ENCODE assay signal across 8 cellular contexts in genomic region chr2:136255648-136256461, GRCh38.
DNase-seq lines count a peak whose midpoint lies in the region; ATAC-seq and TF ChIP-seq lines count a peak whose summit lies in the region.

No MANE protein-coding gene starts in this region.

- peak overlapping the region; percentile 79 for H3K27ac ChIP-seq in OCI-LY7 (ENCODE audit: low read depth, low read length, poor library complexity, severe bottlenecking)

- H3K36me3 ChIP-seq in OCI-LY7 (ENCODE audit: insufficient read depth, low read length) = no peaks in the 10 kb centered on the region

- peak overlapping the region; percentile 55 for H3K4me2 ChIP-seq in OCI-LY7 (ENCODE audit: low read length)

- DNase-seq in activated CD8-positive, alpha-beta memory T cell treated with anti-CD3 and anti-CD28 coated beads, Interleukin-2, amount 50 U/mL, for 1 hour (ENCODE audit: extremely low read depth) = peak; percentile 13
- DNase-seq in activated CD8-positive, alpha-beta memory T cell treated with anti-CD3 and anti-CD28 coated beads, Interleukin-2, amount 50 U/mL, for 48 hours = no peak
- DNase-seq in OCI-LY7 (ENCODE audit: low spot score) (peak; percentile 85), sciatic nerve (ENCODE audit: low spot score) (no peak), RKO (ENCODE audit: low spot score) (no peak), LoVo (ENCODE audit: low spot score) (no peak), SW 1271 (lab: John Stamatoyannopoulos, UW) (no peak)

- no peaks in the 10 kb centered on the region for H3K9me3 ChIP-seq in OCI-LY7 (ENCODE audit: low read length)

- POLR2A ChIA-PET in OCI-LY7 (lab: Charles Lee) = interaction anchor here (0.5 to 8.0 kb wide), 23 partner anchors 11 to 431 kb away, joined by 3 to 99 read pairs (median 6); no protein-coding TSS in a partner anchor

- CTCF ChIA-PET in OCI-LY7 (lab: Charles Lee; ENCODE audit: unreplicated experiment) = interaction anchor here (0.9 to 4.0 kb wide), 7 partner anchors 10 to 131 kb away, joined by 3 to 20 read pairs (median 4); no protein-coding TSS in a partner anchor

- peak; percentile 80 for TF ChIP-seq CTCF in OCI-LY7 (conservative IDR thresholded peaks at IDR 0.05; ENCODE audit: low read length)

- H4K20me1 ChIP-seq in OCI-LY7 (ENCODE audit: insufficient read depth, low read length) = no peaks in the 10 kb centered on the region

- H3K79me2 ChIP-seq in OCI-LY7 (ENCODE audit: insufficient read depth, low read depth, low read length) = no peaks in the 10 kb centered on the region

- H2AFZ ChIP-seq in OCI-LY7 (ENCODE audit: low read length) = peak overlapping the region; percentile 74; the same call in 1 of the 2 replicates

- BruUV-seq in OCI-LY7 (replicated peaks; lab: Mats Ljungman, UMichigan) = TSS peak; percentile 91

- intact Hi-C loops in OCI-LY7 (cut with micrococcal nuclease; ENCODE audit: unreplicated experiment) (loop anchor here (1.0 to 5.0 kb wide), 8 partner anchors 16 to 339 kb away; no protein-coding TSS in a partner anchor), sciatic nerve (cut with DNase I) (no loop called here)

- peak overlapping the region; percentile 26 for H3K4me3 ChIP-seq in OCI-LY7 (ENCODE audit: low read depth, low read length, poor library complexity, severe bottlenecking)

- H3K4me1 ChIP-seq in OCI-LY7 (ENCODE audit: insufficient read depth, low read length, poor library complexity, severe bottlenecking) = peaks cover 72% of the 10 kb centered on the region

- no peaks in the 10 kb centered on the region for H3K9me2 ChIP-seq in OCI-LY7 (ENCODE audit: insufficient read depth, low read length)

- ATAC-seq in HG02588 (IDR thresholded peaks at IDR 0.05; ENCODE audit: unreplicated experiment) (peak; percentile 40), sciatic nerve (peak; percentile 9)

Comparison
In these comparisons a context has a peak if more than half of its experiments do, and no peak if none do; other contexts are left out.
1. DNase-seq: peak in activated CD8-positive, alpha-beta memory T cell treated with anti-CD3 and anti-CD28 coated beads, Interleukin-2, amount 50 U/mL, for 1 hour (single experiment) and OCI-LY7 (single experiment); none in activated CD8-positive, alpha-beta memory T cell treated with anti-CD3 and anti-CD28 coated beads, Interleukin-2, amount 50 U/mL, for 48 hours (single experiment), sciatic nerve (single experiment), RKO (single experiment), LoVo (single experiment) and SW 1271 (0 of 2).